1 cellular context compared by ENCODE assay signal in the genomic region with DNA sequence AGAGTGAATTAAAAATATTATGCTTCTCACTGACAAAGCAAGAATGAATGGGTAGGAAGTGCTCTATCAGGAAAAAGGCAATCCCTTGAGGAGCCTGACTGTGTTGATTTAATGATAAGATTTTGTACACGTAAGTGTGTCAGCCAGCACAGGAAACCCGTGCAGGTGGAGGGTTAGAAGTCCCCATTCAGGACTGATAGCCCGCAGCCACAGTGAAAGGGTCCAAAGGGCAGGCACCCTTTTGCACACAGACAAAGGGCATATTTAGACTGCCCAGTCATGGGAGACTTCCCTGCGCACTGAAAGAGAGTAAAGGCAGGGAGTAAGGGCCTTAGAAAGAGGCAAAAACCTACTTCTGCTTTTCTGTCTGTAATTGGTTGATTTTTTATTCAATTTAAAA.
TF ChIP-seq lines count a peak whose summit lies in the region.

No MANE protein-coding gene starts in this region.

TF ChIP-seq in HepG2, 621 proteins besides CTCF, POLR2A, EP300 and RAD21 (continued from another document and continues in another):
- TF ChIP-seq FOXA1 (IDR thresholded peaks at IDR 0.05): no peak
- peak; percentile 82 for TF ChIP-seq FOXA1 (CRISPR knock-in tag; IDR thresholded peaks at IDR 0.05)
- no peak for TF ChIP-seq AKNA (CRISPR knock-in tag; IDR thresholded peaks at IDR 0.05; ENCODE audit: borderline replicate concordance)
- TF ChIP-seq SIN3A (IDR thresholded peaks at IDR 0.05; ENCODE audit: borderline replicate concordance, low read depth, low read length): no peak
- TF ChIP-seq, protein P1, sequence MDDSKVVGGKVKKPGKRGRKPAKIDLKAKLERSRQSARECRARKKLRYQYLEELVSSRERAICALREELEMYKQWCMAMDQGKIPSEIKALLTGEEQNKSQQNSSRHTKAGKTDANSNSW (CRISPR knock-in tag; IDR thresholded peaks at IDR 0.05; ENCODE audit: borderline replicate concordance): no peak
- TF ChIP-seq PPARG (CRISPR knock-in tag; conservative IDR thresholded peaks at IDR 0.05): peak; percentile 92
- no peak for TF ChIP-seq ZNF510 (CRISPR knock-in tag; IDR thresholded peaks at IDR 0.05; ENCODE audit: low read depth)
- TF ChIP-seq ZNF709 (CRISPR knock-in tag; IDR thresholded peaks at IDR 0.05): no peak
- no peak for TF ChIP-seq MBNL3 (CRISPR knock-in tag; conservative IDR thresholded peaks at IDR 0.05)
- no peak for TF ChIP-seq IRF9 (CRISPR knock-in tag; IDR thresholded peaks at IDR 0.05; ENCODE audit: borderline replicate concordance)
- TF ChIP-seq, protein P2, sequence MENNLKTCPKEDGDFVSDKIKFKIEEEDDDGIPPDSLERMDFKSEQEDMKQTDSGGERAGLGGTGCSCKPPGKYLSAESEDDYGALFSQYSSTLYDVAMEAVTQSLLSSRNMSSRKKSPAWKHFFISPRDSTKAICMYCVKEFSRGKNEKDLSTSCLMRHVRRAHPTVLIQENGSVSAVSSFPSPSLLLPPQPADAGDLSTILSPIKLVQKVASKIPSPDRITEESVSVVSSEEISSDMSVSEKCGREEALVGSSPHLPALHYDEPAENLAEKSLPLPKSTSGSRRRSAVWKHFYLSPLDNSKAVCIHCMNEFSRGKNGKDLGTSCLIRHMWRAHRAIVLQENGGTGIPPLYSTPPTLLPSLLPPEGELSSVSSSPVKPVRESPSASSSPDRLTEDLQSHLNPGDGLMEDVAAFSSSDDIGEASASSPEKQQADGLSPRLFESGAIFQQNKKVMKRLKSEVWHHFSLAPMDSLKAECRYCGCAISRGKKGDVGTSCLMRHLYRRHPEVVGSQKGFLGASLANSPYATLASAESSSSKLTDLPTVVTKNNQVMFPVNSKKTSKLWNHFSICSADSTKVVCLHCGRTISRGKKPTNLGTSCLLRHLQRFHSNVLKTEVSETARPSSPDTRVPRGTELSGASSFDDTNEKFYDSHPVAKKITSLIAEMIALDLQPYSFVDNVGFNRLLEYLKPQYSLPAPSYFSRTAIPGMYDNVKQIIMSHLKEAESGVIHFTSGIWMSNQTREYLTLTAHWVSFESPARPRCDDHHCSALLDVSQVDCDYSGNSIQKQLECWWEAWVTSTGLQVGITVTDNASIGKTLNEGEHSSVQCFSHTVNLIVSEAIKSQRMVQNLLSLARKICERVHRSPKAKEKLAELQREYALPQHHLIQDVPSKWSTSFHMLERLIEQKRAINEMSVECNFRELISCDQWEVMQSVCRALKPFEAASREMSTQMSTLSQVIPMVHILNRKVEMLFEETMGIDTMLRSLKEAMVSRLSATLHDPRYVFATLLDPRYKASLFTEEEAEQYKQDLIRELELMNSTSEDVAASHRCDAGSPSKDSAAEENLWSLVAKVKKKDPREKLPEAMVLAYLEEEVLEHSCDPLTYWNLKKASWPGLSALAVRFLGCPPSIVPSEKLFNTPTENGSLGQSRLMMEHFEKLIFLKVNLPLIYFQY (CRISPR knock-in tag; IDR thresholded peaks at IDR 0.05; ENCODE audit: borderline replicate concordance): no peak
- TF ChIP-seq, protein P3, sequence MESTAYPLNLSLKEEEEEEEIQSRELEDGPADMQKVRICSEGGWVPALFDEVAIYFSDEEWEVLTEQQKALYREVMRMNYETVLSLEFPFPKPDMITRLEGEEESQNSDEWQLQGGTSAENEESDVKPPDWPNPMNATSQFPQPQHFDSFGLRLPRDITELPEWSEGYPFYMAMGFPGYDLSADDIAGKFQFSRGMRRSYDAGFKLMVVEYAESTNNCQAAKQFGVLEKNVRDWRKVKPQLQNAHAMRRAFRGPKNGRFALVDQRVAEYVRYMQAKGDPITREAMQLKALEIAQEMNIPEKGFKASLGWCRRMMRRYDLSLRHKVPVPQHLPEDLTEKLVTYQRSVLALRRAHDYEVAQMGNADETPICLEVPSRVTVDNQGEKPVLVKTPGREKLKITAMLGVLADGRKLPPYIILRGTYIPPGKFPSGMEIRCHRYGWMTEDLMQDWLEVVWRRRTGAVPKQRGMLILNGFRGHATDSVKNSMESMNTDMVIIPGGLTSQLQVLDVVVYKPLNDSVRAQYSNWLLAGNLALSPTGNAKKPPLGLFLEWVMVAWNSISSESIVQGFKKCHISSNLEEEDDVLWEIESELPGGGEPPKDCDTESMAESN (CRISPR knock-in tag; conservative IDR thresholded peaks at IDR 0.05): 0 out of 2 replicates have a peak, but pooled peaks have one; percentile 40
- TF ChIP-seq EEA1 (CRISPR knock-in tag; IDR thresholded peaks at IDR 0.05; ENCODE audit: borderline replicate concordance): no peak
- TF ChIP-seq NCOA1 (CRISPR knock-in tag; IDR thresholded peaks at IDR 0.05): no peak
- TF ChIP-seq, protein P4, sequence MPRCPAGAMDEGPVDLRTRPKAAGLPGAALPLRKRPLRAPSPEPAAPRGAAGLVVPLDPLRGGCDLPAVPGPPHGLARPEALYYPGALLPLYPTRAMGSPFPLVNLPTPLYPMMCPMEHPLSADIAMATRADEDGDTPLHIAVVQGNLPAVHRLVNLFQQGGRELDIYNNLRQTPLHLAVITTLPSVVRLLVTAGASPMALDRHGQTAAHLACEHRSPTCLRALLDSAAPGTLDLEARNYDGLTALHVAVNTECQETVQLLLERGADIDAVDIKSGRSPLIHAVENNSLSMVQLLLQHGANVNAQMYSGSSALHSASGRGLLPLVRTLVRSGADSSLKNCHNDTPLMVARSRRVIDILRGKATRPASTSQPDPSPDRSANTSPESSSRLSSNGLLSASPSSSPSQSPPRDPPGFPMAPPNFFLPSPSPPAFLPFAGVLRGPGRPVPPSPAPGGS (CRISPR knock-in tag; IDR thresholded peaks at IDR 0.05): no peak
- no peak for TF ChIP-seq ZNF337 (CRISPR knock-in tag; IDR thresholded peaks at IDR 0.05; ENCODE audit: borderline replicate concordance, low read depth)
- peak; percentile 56 to 64; a peak in 2 of 4 replicates for TF ChIP-seq NR2F1 (CRISPR knock-in tag; IDR thresholded peaks at IDR 0.05)
- no peak for TF ChIP-seq ZIK1 (CRISPR knock-in tag; IDR thresholded peaks at IDR 0.05; ENCODE audit: borderline replicate concordance, low read depth)
- TF ChIP-seq ZSCAN25 (CRISPR knock-in tag; IDR thresholded peaks at IDR 0.05): no peak; the same call in 1 of the 2 replicates
- TF ChIP-seq, protein P5, sequence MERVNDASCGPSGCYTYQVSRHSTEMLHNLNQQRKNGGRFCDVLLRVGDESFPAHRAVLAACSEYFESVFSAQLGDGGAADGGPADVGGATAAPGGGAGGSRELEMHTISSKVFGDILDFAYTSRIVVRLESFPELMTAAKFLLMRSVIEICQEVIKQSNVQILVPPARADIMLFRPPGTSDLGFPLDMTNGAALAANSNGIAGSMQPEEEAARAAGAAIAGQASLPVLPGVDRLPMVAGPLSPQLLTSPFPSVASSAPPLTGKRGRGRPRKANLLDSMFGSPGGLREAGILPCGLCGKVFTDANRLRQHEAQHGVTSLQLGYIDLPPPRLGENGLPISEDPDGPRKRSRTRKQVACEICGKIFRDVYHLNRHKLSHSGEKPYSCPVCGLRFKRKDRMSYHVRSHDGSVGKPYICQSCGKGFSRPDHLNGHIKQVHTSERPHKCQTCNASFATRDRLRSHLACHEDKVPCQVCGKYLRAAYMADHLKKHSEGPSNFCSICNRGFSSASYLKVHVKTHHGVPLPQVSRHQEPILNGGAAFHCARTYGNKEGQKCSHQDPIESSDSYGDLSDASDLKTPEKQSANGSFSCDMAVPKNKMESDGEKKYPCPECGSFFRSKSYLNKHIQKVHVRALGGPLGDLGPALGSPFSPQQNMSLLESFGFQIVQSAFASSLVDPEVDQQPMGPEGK (CRISPR knock-in tag; IDR thresholded peaks at IDR 0.05): peak; percentile 88
- no peak for TF ChIP-seq MAF1 (CRISPR knock-in tag; IDR thresholded peaks at IDR 0.05; ENCODE audit: borderline replicate concordance)
- TF ChIP-seq AGO1 (IDR thresholded peaks at IDR 0.05; ENCODE audit: low read depth, low read length, poor library complexity, severe bottlenecking): no peak
- TF ChIP-seq, protein P6, sequence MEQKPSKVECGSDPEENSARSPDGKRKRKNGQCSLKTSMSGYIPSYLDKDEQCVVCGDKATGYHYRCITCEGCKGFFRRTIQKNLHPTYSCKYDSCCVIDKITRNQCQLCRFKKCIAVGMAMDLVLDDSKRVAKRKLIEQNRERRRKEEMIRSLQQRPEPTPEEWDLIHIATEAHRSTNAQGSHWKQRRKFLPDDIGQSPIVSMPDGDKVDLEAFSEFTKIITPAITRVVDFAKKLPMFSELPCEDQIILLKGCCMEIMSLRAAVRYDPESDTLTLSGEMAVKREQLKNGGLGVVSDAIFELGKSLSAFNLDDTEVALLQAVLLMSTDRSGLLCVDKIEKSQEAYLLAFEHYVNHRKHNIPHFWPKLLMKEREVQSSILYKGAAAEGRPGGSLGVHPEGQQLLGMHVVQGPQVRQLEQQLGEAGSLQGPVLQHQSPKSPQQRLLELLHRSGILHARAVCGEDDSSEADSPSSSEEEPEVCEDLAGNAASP (CRISPR knock-in tag; IDR thresholded peaks at IDR 0.05; ENCODE audit: borderline replicate concordance): peak; percentile 71; the same call in 1 of the 2 replicates
- no peak for TF ChIP-seq ZNF484 (CRISPR knock-in tag; IDR thresholded peaks at IDR 0.05; ENCODE audit: borderline replicate concordance, low read depth)
- no peak for TF ChIP-seq ZNF816 (CRISPR knock-in tag; IDR thresholded peaks at IDR 0.05; ENCODE audit: borderline replicate concordance)
- peak; percentile 55 for TF ChIP-seq ATF2 (CRISPR knock-in tag; IDR thresholded peaks at IDR 0.05)
- peak; percentile 68 for TF ChIP-seq FOXO1 (CRISPR knock-in tag; IDR thresholded peaks at IDR 0.05)
- no peak for TF ChIP-seq UBTF (CRISPR knock-in tag; IDR thresholded peaks at IDR 0.05)
